ENCODE assay signal across 11 cellular contexts in the genomic region with DNA sequence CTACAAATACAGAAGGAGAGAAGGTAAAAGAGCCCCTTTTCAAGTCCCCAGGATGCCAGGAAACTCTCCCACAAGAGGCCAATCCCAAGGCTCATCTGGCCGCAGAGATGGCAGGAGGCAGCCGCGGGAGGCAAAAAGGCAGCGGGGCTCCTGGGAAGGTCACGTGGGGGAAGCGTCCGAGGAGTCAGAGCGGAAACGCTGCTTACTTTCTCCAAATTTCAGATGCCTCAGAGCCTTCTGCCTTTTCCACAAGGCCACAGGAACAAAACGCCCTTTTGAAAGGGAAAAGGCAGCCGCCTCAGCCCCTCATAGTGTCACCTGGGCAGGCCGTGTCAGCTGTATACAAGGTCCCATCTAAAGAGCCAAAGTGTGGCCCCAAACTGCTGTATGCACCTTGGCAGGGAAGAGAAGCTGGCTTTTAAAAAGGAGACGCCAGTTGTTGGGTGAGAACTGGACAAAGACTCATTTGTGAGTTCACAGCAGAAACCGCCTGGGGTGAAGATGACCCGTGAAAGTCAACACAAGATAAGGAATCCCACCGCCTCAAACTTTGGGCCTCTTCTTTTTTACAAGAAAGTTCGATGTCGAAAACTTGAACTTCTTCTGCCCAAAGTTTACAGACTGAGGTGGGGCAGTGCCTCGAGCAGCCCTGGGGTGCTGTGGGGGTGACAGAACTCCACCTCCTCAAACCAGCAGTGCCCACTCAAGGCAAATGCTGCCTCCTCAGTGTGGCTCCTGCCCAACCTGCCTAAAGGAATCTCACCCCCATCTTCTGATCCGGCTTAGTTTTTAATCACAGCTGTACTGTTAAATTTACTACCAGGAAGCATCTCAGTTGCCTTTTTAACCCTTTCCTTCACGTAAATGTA. TPM values are rescaled to one million over a fixed set of nuclear protein-coding genes. Genes with fewer than 3 reads are reported as not detected.
DNase-seq lines count a peak whose midpoint lies in the region; ATAC-seq and TF ChIP-seq lines count a peak whose summit lies in the region.
"Had no signal": no experiment of that assay in that cellular context is flagged by ENCODE, and none has a peak within 500 bp of the region (broad histone marks: within the 10 kb centered on the region; RNA-seq: fewer than 3 reads in every experiment).

No MANE protein-coding gene starts in this region.

- intact Hi-C loops in Caco-2 (cut with micrococcal nuclease; ENCODE audit: unreplicated experiment) (no loop called here), psoas muscle (cut with DNase I) (no loop called here)

- H3K27ac Mint-ChIP-seq in Caco-2 (ENCODE audit: unreplicated experiment) (peak overlapping the region; percentile 77), neural crest cell (ENCODE audit: unreplicated experiment) (peak overlapping the region; percentile 50)
- H3K27ac Mint-ChIP-seq in effector memory CD8-positive, alpha-beta T cell: peak overlapping the region; percentile 92 to 96

- CTCF ChIA-PET in Caco-2 (lab: Charles Lee): no interaction called here
- CTCF ChIA-PET in RWPE1 (lab: Yijun Ruan, JAX): no interaction called here

- H3K27ac ChIP-seq in RWPE1 (peak overlapping the region; percentile 84), psoas muscle (no peak overlapping the region)

- H3K36me3 ChIP-seq in Caco-2 (ENCODE audit: control insufficient read depth, insufficient read depth, low read length) (peaks cover 26% of the 10 kb centered on the region), psoas muscle (ENCODE audit: insufficient read depth in 1 of 2, low read depth in 1 of 2) (peaks cover 0 to 64% of the 10 kb centered on the region in 2 donors)

- H3K9me3 Mint-ChIP-seq in Caco-2 (ENCODE audit: unreplicated experiment) (no peaks in the 10 kb centered on the region), neural crest cell (no peaks in the 10 kb centered on the region)
- no peaks in the 10 kb centered on the region for H3K9me3 Mint-ChIP-seq in effector memory CD8-positive, alpha-beta T cell

- TF ChIP-seq CTCF in Caco-2 (IDR thresholded peaks at IDR 0.05; ENCODE audit: insufficient read depth in 1 of 2, low read depth in 1 of 2, low read length in 1 of 2, severe bottlenecking in 1 of 2, unreplicated experiment in 1 of 2) (no peak), RWPE1 (conservative IDR thresholded peaks at IDR 0.05; ENCODE audit: low read depth) (no peak), neural crest cell (conservative IDR thresholded peaks at IDR 0.05) (no peak), psoas muscle (IDR thresholded peaks at IDR 0.05) (no peak)

- H3K9me3 ChIP-seq in Caco-2 (no peaks in the 10 kb centered on the region), psoas muscle (no peaks in the 10 kb centered on the region)

- H3K4me1 ChIP-seq in Caco-2: no peaks in the 10 kb centered on the region
- no peaks in the 10 kb centered on the region for H3K4me1 ChIP-seq in psoas muscle

- no TSS peak for BruUV-seq in Caco-2 (replicated peaks; lab: Mats Ljungman, UMichigan)

- peaks cover 12% of the 10 kb centered on the region for H3K4me1 Mint-ChIP-seq in Caco-2 (ENCODE audit: low read depth, unreplicated experiment)
- H3K4me1 Mint-ChIP-seq in effector memory CD8-positive, alpha-beta T cell (ENCODE audit: low read depth in 2 of 2): peaks cover 44 to 63% of the 10 kb centered on the region in 2 donors
- H3K4me1 Mint-ChIP-seq in neural crest cell: peaks cover 24% of the 10 kb centered on the region

- POLR2A ChIA-PET in Caco-2 (lab: Charles Lee) (no interaction called here), RWPE1 (lab: Yijun Ruan, JAX; ENCODE audit: low non-redundant PET) (no interaction called here)

- DNase-seq in Caco-2 (no peak), RWPE1 (ENCODE audit: low spot score) (no peak), neural crest cell (ENCODE audit: low read depth, low spot score) (no peak), dedifferentiated amniotic fluid mesenchymal stem cell (ENCODE audit: extremely low spot score) (no peak), HCEC 1CT (no peak), psoas muscle (no peak), putamen (ENCODE audit: low spot score) (no peak)
- no peak for DNase-seq in effector memory CD8-positive, alpha-beta T cell
- DNase-seq: anterior cingulate cortex, DMS79 treated with DMSO at 0.1 percent for 48 hours had no signal

- WGBS in psoas muscle, 3 donors: 89 to 92% (median 89%) methylated on average over 21 of the region's 21 CpGs

- H3K4me3 Mint-ChIP-seq in Caco-2 (ENCODE audit: unreplicated experiment): no peak overlapping the region
- peak overlapping the region; percentile 26 to 62 for H3K4me3 Mint-ChIP-seq in effector memory CD8-positive, alpha-beta T cell
- no peak overlapping the region for H3K4me3 Mint-ChIP-seq in neural crest cell

- no peak for ATAC-seq in effector memory CD8-positive, alpha-beta T cell (replicated peaks)
- ATAC-seq in psoas muscle: no peak
- ATAC-seq: Panc1 had no signal

- H3K27me3 Mint-ChIP-seq in Caco-2 (ENCODE audit: insufficient read depth, unreplicated experiment) (no peaks in the 10 kb centered on the region), neural crest cell (ENCODE audit: low read depth) (no peaks in the 10 kb centered on the region)
- H3K27me3 Mint-ChIP-seq in effector memory CD8-positive, alpha-beta T cell: no peaks in the 10 kb centered on the region

- H3K4me3 ChIP-seq in Caco-2 (ENCODE audit: low read depth, low read length) (no peak overlapping the region), psoas muscle (no peak overlapping the region)

- H3K27me3 ChIP-seq in Caco-2 (replicated peaks; ENCODE audit: control insufficient read depth, insufficient read depth, low read length) (no peaks in the 10 kb centered on the region), psoas muscle (ENCODE audit: insufficient read depth in 3 of 3, low read length in 2 of 3) (no peaks in the 10 kb centered on the region)

- H3K36me3 Mint-ChIP-seq in Caco-2 (ENCODE audit: insufficient read depth, unreplicated experiment): peaks cover 100% of the 10 kb centered on the region
- H3K36me3 Mint-ChIP-seq in effector memory CD8-positive, alpha-beta T cell (ENCODE audit: insufficient read depth): peaks cover 100% of the 10 kb centered on the region
- H3K36me3 Mint-ChIP-seq in neural crest cell (ENCODE audit: low read depth): peaks cover 38% of the 10 kb centered on the region

RNA-seq across cellular contexts. Expression of gene EZR, which starts 45.4 kb away (rescaled TPM):
- 282 and 290 TPM in 2 replicates for total RNA-seq in Caco-2 (2022)
- total RNA-seq in neural crest cell: 86.7 and 88.2 TPM in 2 replicates
- total RNA-seq in psoas muscle: 10 to 100 TPM; 25.9 to 61.7 (median 33.3) TPM
- polyA plus RNA-seq in psoas muscle: 10 to 100 TPM; 19.1 to 32.5 (median 30.9) TPM

Comparison
In these comparisons a context has a peak if more than half of its experiments do, and no peak if none do; other contexts are left out.
1. H3K4me3 Mint-ChIP-seq: peak in effector memory CD8-positive, alpha-beta T cell (2 of 2); none in Caco-2 (single experiment) and neural crest cell (single experiment).
2. Peak in every context shown above with its lines, with median percentiles within 50 percentile points of each other: H3K27ac Mint-ChIP-seq.